In genomic region chr1:167454929-167455785, GRCh38 we compare ENCODE assay signal across 8 cellular contexts.
DNase-seq lines count a peak whose midpoint lies in the region; TF ChIP-seq lines count a peak whose summit lies in the region.

No MANE protein-coding gene starts in this region.

- CTCF ChIA-PET in HEK293T (lab: Yijun Ruan, JAX): interaction anchor here (0.7 to 1.1 kb wide), 3 partner anchors 79 to 85 kb away, joined by 3 to 4 read pairs (median 3); no protein-coding TSS in a partner anchor

- no peak for DNase-seq in GM12864 (ENCODE audit: low read depth)
- peak; percentile 68 for DNase-seq in HEK293T (ENCODE audit: extremely low spot score)
- DNase-seq in NCI-H128 (lab: John Stamatoyannopoulos, UW; ENCODE audit: unreplicated experiment): peak; percentile 25
- peak; percentile 52 to 77 (median 66) for DNase-seq in activated CD4-positive, CD25-positive, alpha-beta regulatory T cell (lab: John Stamatoyannopoulos, UW)
- DNase-seq in central memory CD4-positive, alpha-beta T cell: peak; percentile 86
- DNase-seq in kidney glomerular epithelial cell (lab: John Stamatoyannopoulos, UW): peak; percentile 13
- DNase-seq in stimulated activated CD4-positive, alpha-beta T cell treated with anti-CD3 and anti-CD28 coated beads, Interleukin-1b, Interleukin-23, amount 100 ng/mL, for 4 hours (ENCODE audit: low read depth in 2 of 2): peak; percentile 53 to 61
- no peak for DNase-seq in cerebellar nuclear complex (lab: John Stamatoyannopoulos, UW)

- POLR2A ChIA-PET in HEK293T (lab: Yijun Ruan, JAX): interaction anchor here (0.7 to 2.6 kb wide), 19 partner anchors 10 to 246 kb away, joined by 3 to 16 read pairs (median 4); partner anchors contain the start of genes CREG1 and POU2F1

- no peak for TF ChIP-seq CTCF in GM12864 (IDR thresholded peaks at IDR 0.05; ENCODE audit: low read depth, low read length, missing control alignments)

- peak overlapping the region; percentile 77 for H3K4me3 ChIP-seq in GM12864 (ENCODE audit: low read depth, low read length)

TF ChIP-seq in HEK293T, 16 proteins besides CTCF, POLR2A, EP300 and RAD21:
- peak; percentile 60 for TF ChIP-seq L3MBTL2 (conservative IDR thresholded peaks at IDR 0.05)
- TF ChIP-seq SP1 (IDR thresholded peaks at IDR 0.05): no peak
- TF ChIP-seq BHLHE40 (IDR thresholded peaks at IDR 0.05; ENCODE audit: borderline replicate concordance): no peak
- no peak for TF ChIP-seq LEF1 (IDR thresholded peaks at IDR 0.05; ENCODE audit: borderline replicate concordance)
- TF ChIP-seq TARDBP (IDR thresholded peaks at IDR 0.05): no peak
- TF ChIP-seq CTBP1 (IDR thresholded peaks at IDR 0.05; ENCODE audit: borderline replicate concordance): no peak
- no peak for TF ChIP-seq ARNT (IDR thresholded peaks at IDR 0.05)
- no peak for TF ChIP-seq PKNOX1 (IDR thresholded peaks at IDR 0.05)
- no peak for TF ChIP-seq NFRKB (IDR thresholded peaks at IDR 0.05)
TF ChIP-seq in HEK293T: peak in this region for 1.

Comparison
In these comparisons a context has a peak if more than half of its experiments do, and no peak if none do; other contexts are left out.
1. DNase-seq: peak in HEK293T (single experiment), NCI-H128 (single experiment), activated CD4-positive, CD25-positive, alpha-beta regulatory T cell (4 of 4), central memory CD4-positive, alpha-beta T cell (single experiment), kidney glomerular epithelial cell (single experiment) and stimulated activated CD4-positive, alpha-beta T cell treated with anti-CD3 and anti-CD28 coated beads, Interleukin-1b, Interleukin-23, amount 100 ng/mL, for 4 hours (2 of 2); none in GM12864 (single experiment) and cerebellar nuclear complex (0 of 2).